In the genomic region with DNA sequence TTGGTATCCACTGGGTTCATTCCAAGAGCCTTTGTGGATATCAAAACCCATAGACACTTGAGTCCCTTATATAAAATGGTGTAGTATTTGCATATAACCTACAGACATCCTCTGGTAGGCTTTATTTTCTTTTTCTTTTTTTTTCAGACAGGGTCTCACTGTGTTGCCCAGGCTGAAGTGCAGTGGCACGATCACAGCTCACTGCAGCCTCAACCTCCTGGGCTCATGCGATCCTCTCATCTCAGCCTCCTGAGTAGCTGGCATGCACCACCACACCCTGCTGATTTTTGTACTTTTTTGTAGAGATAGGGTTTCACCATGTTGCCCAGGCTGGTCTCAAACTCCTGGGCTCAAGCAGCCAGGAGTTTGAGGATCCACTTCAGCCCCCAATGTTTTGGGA, we compare ENCODE assay signal across 6 cellular contexts. TPM values are rescaled to one million over a fixed set of nuclear protein-coding genes. Genes with fewer than 3 reads are reported as not detected.
A peak's percentile ranks its signal among the peaks of the same experiment; 100 is the strongest.
DNase-seq lines count a peak whose midpoint lies in the region; ATAC-seq and TF ChIP-seq lines count a peak whose summit lies in the region.
"Not testable (repeated sequence)": the region's sequence is repeated elsewhere in the genome, so short reads cannot be mapped to it uniquely, and the experiment has no call there.

No MANE protein-coding gene starts in this region.

- not testable (repeated sequence) for H3K27ac ChIP-seq in HEK293 (ENCODE audit: extremely low read depth, low read depth, low read length)
- peak overlapping the region; percentile 88 for H3K27ac ChIP-seq in substantia nigra (ENCODE audit: low read depth, low read length, poor library complexity, severe bottlenecking)

- H3K27me3 Mint-ChIP-seq in activated T-cell treated with anti-CD3 and anti-CD28 coated beads, Interleukin-2, amount 50 U/mL, for 72 hours (ENCODE audit: low read depth); central memory CD8-positive, alpha-beta T cell; effector memory CD8-positive, alpha-beta T cell; neural crest cell (ENCODE audit: low read depth): not testable (repeated sequence)

- not testable (repeated sequence) for H3K36me3 ChIP-seq in HEK293 (ENCODE audit: control insufficient read depth in 2 of 2, insufficient read depth in 1 of 2, low read length in 2 of 2)

- H3K4me1 Mint-ChIP-seq in activated T-cell treated with anti-CD3 and anti-CD28 coated beads, Interleukin-2, amount 50 U/mL, for 72 hours (ENCODE audit: low read depth): peaks cover 79% of the 10 kb centered on the region
- peaks cover 78% of the 10 kb centered on the region for H3K4me1 Mint-ChIP-seq in central memory CD8-positive, alpha-beta T cell
- peaks cover 54 to 70% of the 10 kb centered on the region in 2 donors for H3K4me1 Mint-ChIP-seq in effector memory CD8-positive, alpha-beta T cell (ENCODE audit: low read depth in 2 of 2)
- H3K4me1 Mint-ChIP-seq in neural crest cell: peaks cover 54% of the 10 kb centered on the region

- peaks cover 6 to 17% of the 10 kb centered on the region in 2 donors for H3K36me3 Mint-ChIP-seq in activated T-cell treated with anti-CD3 and anti-CD28 coated beads, Interleukin-2, amount 50 U/mL, for 72 hours (ENCODE audit: insufficient read depth in 2 of 2)
- H3K36me3 Mint-ChIP-seq in central memory CD8-positive, alpha-beta T cell (ENCODE audit: insufficient read depth); effector memory CD8-positive, alpha-beta T cell (ENCODE audit: insufficient read depth); neural crest cell (ENCODE audit: low read depth): not testable (repeated sequence)

- CTCF ChIA-PET in HEK293 (lab: Yijun Ruan, JAX): not testable (repeated sequence)

- H3K27ac Mint-ChIP-seq in activated T-cell treated with anti-CD3 and anti-CD28 coated beads, Interleukin-2, amount 50 U/mL, for 72 hours: peak overlapping the region; percentile 25
- H3K27ac Mint-ChIP-seq in central memory CD8-positive, alpha-beta T cell (ENCODE audit: low read depth): peak overlapping the region; percentile 46
- H3K27ac Mint-ChIP-seq in effector memory CD8-positive, alpha-beta T cell: peak overlapping the region; percentile 74 to 87
- peak overlapping the region; percentile 85 for H3K27ac Mint-ChIP-seq in neural crest cell (ENCODE audit: unreplicated experiment)

- DNase-seq in activated T-cell treated with anti-CD3 and anti-CD28 coated beads, Interleukin-2, amount 50 U/mL, for 72 hours; central memory CD8-positive, alpha-beta T cell (ENCODE audit: low spot score in 2 of 2); effector memory CD8-positive, alpha-beta T cell; neural crest cell (ENCODE audit: low read depth, low spot score); substantia nigra (lab: John Stamatoyannopoulos, UW): not testable (repeated sequence)

- not testable (repeated sequence) for H3K4me1 ChIP-seq in HEK293 (ENCODE audit: control insufficient read depth, insufficient read depth, low read length)

- H3K4me3 ChIP-seq in HEK293 (ENCODE audit: low read depth, low read length): not testable (repeated sequence)

- not testable (repeated sequence) for H3K9me3 Mint-ChIP-seq in activated T-cell treated with anti-CD3 and anti-CD28 coated beads, Interleukin-2, amount 50 U/mL, for 72 hours; central memory CD8-positive, alpha-beta T cell; effector memory CD8-positive, alpha-beta T cell; neural crest cell

- not testable (repeated sequence) for ATAC-seq in activated T-cell treated with anti-CD3 and anti-CD28 coated beads, Interleukin-2, amount 50 U/mL, for 72 hours (replicated peaks in 1 of 2); central memory CD8-positive, alpha-beta T cell (replicated peaks; ENCODE audit: extremely low read depth, poor library complexity, severe bottlenecking); effector memory CD8-positive, alpha-beta T cell (replicated peaks)

- not testable (repeated sequence) for H3K4me3 Mint-ChIP-seq in activated T-cell treated with anti-CD3 and anti-CD28 coated beads, Interleukin-2, amount 50 U/mL, for 72 hours; central memory CD8-positive, alpha-beta T cell; effector memory CD8-positive, alpha-beta T cell; neural crest cell

- not testable (repeated sequence) for H3K9me3 ChIP-seq in HEK293 (ENCODE audit: control insufficient read depth, insufficient read depth, low read depth, low read length)

- POLR2A ChIA-PET in HEK293 (lab: Yijun Ruan, JAX): not testable (repeated sequence)

- not testable (repeated sequence) for TF ChIP-seq CTCF in HEK293 (tag by site-specific recombination; IDR thresholded peaks at IDR 0.05); neural crest cell (conservative IDR thresholded peaks at IDR 0.05)

TF ChIP-seq in HEK293, 187 proteins besides CTCF, POLR2A, EP300 and RAD21:
- TF ChIP-seq ZNF121 (tag by site-specific recombination; IDR thresholded peaks at IDR 0.05): peak; percentile 68; the same call in 1 of the 2 replicates
TF ChIP-seq in HEK293: peak in this region for 1; not testable (repeated sequence) for 186.

RNA-seq across cellular contexts. Expression of a gene that starts 13.9 kb away (rescaled TPM):
- total RNA-seq in activated T-cell treated with anti-CD3 and anti-CD28 coated beads, Interleukin-2, amount 50 U/mL, for 72 hours: 10 to 100 TPM; 36.5 to 37.3 TPM
- total RNA-seq in neural crest cell: 22.1 and 28.0 TPM in 2 replicates

Comparison
In these comparisons a context has a peak if more than half of its experiments do, and no peak if none do; other contexts are left out.
1. H3K27ac Mint-ChIP-seq: peak in every context shown above with its lines; median percentile 85 in neural crest cell; 80 in effector memory CD8-positive, alpha-beta T cell; 46 in central memory CD8-positive, alpha-beta T cell; 25 in activated T-cell treated with anti-CD3 and anti-CD28 coated beads, Interleukin-2, amount 50 U/mL, for 72 hours.